Comparison of ENCODE assay signal across 24 cellular contexts in the genomic region with DNA sequence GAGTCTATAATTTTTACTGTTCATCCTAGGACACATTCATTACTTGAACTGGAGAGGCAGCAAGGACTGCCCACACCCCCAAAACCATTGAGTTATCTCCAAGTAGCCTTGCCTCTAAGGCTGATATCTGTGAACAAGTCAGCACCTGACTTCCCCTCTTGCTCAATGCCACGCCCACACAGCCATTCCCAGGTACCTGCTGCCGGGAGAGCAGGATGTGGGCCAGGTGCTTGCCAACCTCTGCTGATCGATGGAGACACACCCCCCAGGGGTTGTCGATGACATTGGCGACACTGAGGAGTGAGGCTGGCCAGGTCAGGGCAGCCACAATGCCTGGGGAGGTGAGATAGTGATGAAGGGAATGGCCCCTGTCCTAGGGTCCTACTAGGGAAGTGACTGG.
DNase-seq lines count a peak whose midpoint lies in the region; FAIRE-seq lines count a peak whose summit lies in the region.
"Had no signal": no experiment of that assay in that cellular context is flagged by ENCODE, and none has a peak within 500 bp of the region (broad histone marks: within the 10 kb centered on the region; RNA-seq: fewer than 3 reads in every experiment).

No MANE protein-coding gene starts in this region.

- no peaks in the 10 kb centered on the region for H3K9me3 ChIP-seq in small intestine (ENCODE audit: control insufficient read depth, low read depth)

- H3K36me3 ChIP-seq in small intestine (ENCODE audit: control insufficient read depth in 2 of 2, insufficient read depth in 2 of 2, low read length in 2 of 2), result peaks cover 0 to 4% of the 10 kb centered on the region in 2 donors

- FAIRE-seq in small intestine (lab: Jason Lieb, UNC), result no peak
- FAIRE-seq: GM12891 had no signal

- peaks cover 4 to 6% of the 10 kb centered on the region in 2 donors for H3K4me1 ChIP-seq in small intestine (ENCODE audit: control insufficient read depth in 2 of 2, insufficient read depth in 1 of 2, low read depth in 1 of 2, low read length in 1 of 2)

- H3K27ac ChIP-seq in epithelial cell of prostate (no peak overlapping the region), small intestine (ENCODE audit: low read depth in 1 of 2, low read length in 1 of 2) (peak overlapping the region in 1 of 2 donors; percentile 82)
- H3K27ac ChIP-seq: SJSA1 had no signal

- no peak overlapping the region for H3K4me3 ChIP-seq in small intestine (ENCODE audit: low read depth in 1 of 2, low read length in 2 of 2)
- H3K4me3 ChIP-seq: SJSA1 had no signal

- WGBS in small intestine, 3 donors, result 15 to 64% (median 50%) methylated on average over 5 of the region's 5 CpGs

- peak; percentile 19 for DNase-seq in NCI-H146 (lab: John Stamatoyannopoulos, UW)
- no peak for DNase-seq in NCI-H146 treated with DMSO at 0.1 percent for 48 hours (lab: John Stamatoyannopoulos, UW; ENCODE audit: unreplicated experiment)
- DNase-seq in NCI-H510A (lab: John Stamatoyannopoulos, UW), result peak; percentile 55
- peak; percentile 14 for DNase-seq in epithelial cell of prostate (ENCODE audit: low read depth, low spot score)
- peak; percentile 80 for DNase-seq in small intestine
- DNase-seq in NCI-H82 (lab: John Stamatoyannopoulos, UW), result no peak
- DNase-seq in NAMALWA (ENCODE audit: low spot score), result no peak
- DNase-seq: 8988T; AML-193; C1 segment of cervical spinal cord; CD8-positive, alpha-beta T cell; DMS153; GOT3; HCEC 1CT; MV-4-11; NCI-H1436; NCI-H2029; NCI-H2171; NCI-H345; NCI-H526; NK-92 treated with Interleukin-12 subunit alpha and Interleukin-12 subunit beta, amount 100 ng/mL, for 24 hours; T-helper 1 cell had no signal

- no peaks in the 10 kb centered on the region for H3K27me3 ChIP-seq in small intestine (ENCODE audit: control insufficient read depth in 2 of 2, insufficient read depth in 2 of 2, low read length in 2 of 2)
- H3K27me3 ChIP-seq: SJSA1 had no signal

Comparison
In these comparisons a context has a peak if more than half of its experiments do, and no peak if none do; other contexts are left out.
1. DNase-seq: peak in NCI-H146 (single experiment), NCI-H510A (single experiment), epithelial cell of prostate (single experiment) and small intestine (single experiment); none in NCI-H146 treated with DMSO at 0.1 percent for 48 hours (single experiment), NCI-H82 (single experiment) and NAMALWA (single experiment).